9 cellular contexts compared by ENCODE assay signal in genomic region chr2:7096726-7097352, GRCh38.
DNase-seq lines count a peak whose midpoint lies in the region; ATAC-seq and TF ChIP-seq lines count a peak whose summit lies in the region.
"Had no signal": no experiment of that assay in that cellular context is flagged by ENCODE, and none has a peak within 500 bp of the region (broad histone marks: within the 10 kb centered on the region; RNA-seq: fewer than 3 reads in every experiment).

No MANE protein-coding gene starts in this region.

- H3K4me3 Mint-ChIP-seq in brain = peak overlapping the region in 4 of 5 experiments; percentile 61 to 77 (median 66)

- no peak overlapping the region for H3K27ac ChIP-seq in right cardiac atrium (ENCODE audit: low read length)
- no peak overlapping the region for H3K27ac ChIP-seq in left ventricle myocardium inferior (replicated peaks)
- no peak overlapping the region for H3K27ac ChIP-seq in aorta (ENCODE audit: low read depth in 1 of 2, low read length in 2 of 2)

- no peaks in the 10 kb centered on the region for H3K9me3 Mint-ChIP-seq in brain

- TF ChIP-seq CTCF in left ventricle myocardium inferior (IDR thresholded peaks at IDR 0.05; ENCODE audit: borderline replicate concordance) = no peak
- no peak for TF ChIP-seq CTCF in brain (conservative IDR thresholded peaks at IDR 0.05)
- no peak for TF ChIP-seq CTCF in GM13976 (IDR thresholded peaks at IDR 0.05; ENCODE audit: borderline replicate concordance, control extremely low read depth, extremely low read depth, insufficient read depth, missing control alignments)

- H3K27me3 Mint-ChIP-seq in brain = no peaks in the 10 kb centered on the region

- H3K27me3 ChIP-seq in right cardiac atrium (ENCODE audit: control insufficient read depth, insufficient read depth) = no peaks in the 10 kb centered on the region
- H3K27me3 ChIP-seq in left ventricle myocardium inferior (ENCODE audit: low read depth) = no peaks in the 10 kb centered on the region
- H3K27me3 ChIP-seq in aorta (ENCODE audit: control insufficient read depth in 1 of 2, insufficient read depth in 2 of 2, low read length in 1 of 2) = no peaks in the 10 kb centered on the region
- no peaks in the 10 kb centered on the region for H3K27me3 ChIP-seq in H7 (ENCODE audit: control insufficient read depth, insufficient read depth, low read length)

- H3K9me3 ChIP-seq in right cardiac atrium (ENCODE audit: control insufficient read depth, low read length) = no peaks in the 10 kb centered on the region
- H3K9me3 ChIP-seq in left ventricle myocardium inferior (replicated peaks) = no peaks in the 10 kb centered on the region
- H3K9me3 ChIP-seq in aorta (ENCODE audit: control insufficient read depth, low read length) = no peaks in the 10 kb centered on the region

- no peaks in the 10 kb centered on the region for H3K36me3 Mint-ChIP-seq in brain
- H3K36me3 Mint-ChIP-seq: stimulated activated memory B cell treated with anti-CD40 and anti-IgM and Interleukin-4, amounts not matched to agents 10 μg/mL and 1 μg/mL and 100 μg/mL, for 72 hours had no signal

- DNase-seq in right cardiac atrium (peak in 2 of 3 donors; percentile 42 to 46), left ventricle myocardium inferior (no peak), aorta (no peak), H7 (no peak), GM13976 (ENCODE audit: low spot score) (no peak)
- DNase-seq in activated effector memory CD4-positive, alpha-beta T cell treated with Interleukin-2 at 50 U/mL for 16 hours = no peak

- ATAC-seq in right cardiac atrium = peak in 1 of 2 donors; percentile 28
- peak; percentile 8 for ATAC-seq in HG03432 (IDR thresholded peaks at IDR 0.05; ENCODE audit: unreplicated experiment)
- peak; percentile 57 for ATAC-seq in aorta (ENCODE audit: low FRiP score)

- H3K36me3 ChIP-seq in left ventricle myocardium inferior = no peaks in the 10 kb centered on the region
- no peaks in the 10 kb centered on the region for H3K36me3 ChIP-seq in aorta (ENCODE audit: control insufficient read depth in 1 of 2, insufficient read depth in 2 of 2, low read length in 1 of 2)
- H3K36me3 ChIP-seq in H7 (replicated peaks; ENCODE audit: control insufficient read depth, insufficient read depth, low read length) = no peaks in the 10 kb centered on the region

- H3K4me3 ChIP-seq in right cardiac atrium (ENCODE audit: low read length) (no peak overlapping the region), left ventricle myocardium inferior (no peak overlapping the region), aorta (ENCODE audit: low read length in 2 of 2) (no peak overlapping the region), H7 (ENCODE audit: insufficient read depth, low read depth, low read length) (no peak overlapping the region)

- in situ Hi-C loops in GM13976 (cut with MboI; ENCODE audit: low sequenced_read_pairs, unreplicated experiment) = no loop called here

- H3K4me1 Mint-ChIP-seq in brain = peaks cover 28% of the 10 kb centered on the region

- peak overlapping the region in 3 of 5 experiments; percentile 10 to 69 (median 34) for H3K27ac Mint-ChIP-seq in brain
- H3K27ac Mint-ChIP-seq: stimulated activated memory B cell treated with anti-CD40 and anti-IgM and Interleukin-4, amounts not matched to agents 10 μg/mL and 1 μg/mL and 100 μg/mL, for 72 hours had no signal

- WGBS in right cardiac atrium = 80% methylated on average over 20 of the region's 20 CpGs
- 83 to 84% methylated on average over 20 of the region's 20 CpGs for WGBS in aorta, 2 donors

- intact Hi-C loops in right cardiac atrium (cut with DNase I) (no loop called here), left ventricle myocardium inferior (cut with micrococcal nuclease) (loop anchor here (5.0 kb wide), 1 partner anchor 1590 kb away; no protein-coding TSS in a partner anchor), aorta (cut with DNase I) (loop anchor here in 1 of 2 donors (5.0 to 10.0 kb wide), 2 partner anchors 60 to 1588 kb away; partner anchors contain the start of gene ID2)

- H3K4me1 ChIP-seq in right cardiac atrium (ENCODE audit: control insufficient read depth, insufficient read depth, low read length) = no peaks in the 10 kb centered on the region
- H3K4me1 ChIP-seq in left ventricle myocardium inferior = peaks cover 4% of the 10 kb centered on the region
- no peaks in the 10 kb centered on the region for H3K4me1 ChIP-seq in aorta (ENCODE audit: control insufficient read depth in 1 of 2, insufficient read depth in 2 of 2, low read length in 2 of 2)

Comparison
In these comparisons a context has a peak if more than half of its experiments do, and no peak if none do; other contexts are left out.
1. DNase-seq: peak in right cardiac atrium (2 of 3); none in left ventricle myocardium inferior (single experiment), aorta (0 of 2), activated effector memory CD4-positive, alpha-beta T cell treated with Interleukin-2 at 50 U/mL for 16 hours (single experiment), H7 (single experiment) and GM13976 (single experiment).